17 cellular contexts compared by ENCODE assay signal in genomic region chr10:104036518-104037260, GRCh38. TPM values are rescaled to one million over a fixed set of nuclear protein-coding genes. Genes with fewer than 3 reads are reported as not detected.
DNase-seq lines count a peak whose midpoint lies in the region; ATAC-seq and TF ChIP-seq lines count a peak whose summit lies in the region.
"Had no signal": no experiment of that assay in that cellular context is flagged by ENCODE, and none has a peak within 500 bp of the region (broad histone marks: within the 10 kb centered on the region; RNA-seq: fewer than 3 reads in every experiment).

No MANE protein-coding gene starts in this region.

- no peak overlapping the region for H3K23ac ChIP-seq in IMR-90 (ENCODE audit: low read depth, low read length)

- no peak overlapping the region for H2BK20ac ChIP-seq in IMR-90 (ENCODE audit: low read depth, low read length)

- in situ Hi-C loops in mammary epithelial cell (cut with MboI; ENCODE audit: low sequenced_read_pairs in 2 of 2) (no loop called here), IMR-90 (cut with MboI; ENCODE audit: low sequenced_read_pairs) (no loop called here)

- DNase-seq in MCF 10A (ENCODE audit: unreplicated experiment) (no peak), mammary epithelial cell (no peak), IMR-90 (no peak), esophagus muscularis mucosa (ENCODE audit: extremely low spot score) (peak; percentile 91), upper lobe of right lung (peak; percentile 54), HFFc6 (no peak)
- DNase-seq in activated CD4-positive, CD25-positive, alpha-beta regulatory T cell (lab: John Stamatoyannopoulos, UW) = no peak
- DNase-seq: CD4-positive, alpha-beta T cell; DMS79 treated with DMSO at 0.1 percent for 48 hours; GOT3; MV-4-11; NCI-H2029 treated with DMSO at 0.1 percent for 48 hours; NCI-H526; PC-3 had no signal

- H3K18ac ChIP-seq in IMR-90 (ENCODE audit: low read depth, low read length) = no peak overlapping the region

- no peak overlapping the region for H3K4ac ChIP-seq in IMR-90 (ENCODE audit: low read depth, low read length)

- H3K79me1 ChIP-seq in IMR-90 (ENCODE audit: low read depth in 1 of 2, low read length in 2 of 2) = no peaks in the 10 kb centered on the region

- H3K27me3 Mint-ChIP-seq in MCF 10A (ENCODE audit: insufficient read depth, unreplicated experiment) (no peaks in the 10 kb centered on the region), HFFc6 (ENCODE audit: insufficient read depth) (no peaks in the 10 kb centered on the region; the same call in none of the 2 replicates)
- H3K27me3 Mint-ChIP-seq: CD4-positive, alpha-beta T cell had no signal

- intact Hi-C loops in MCF 10A (cut with micrococcal nuclease) (no loop called here), mammary epithelial cell (cut with micrococcal nuclease) (no loop called here), IMR-90 (cut with micrococcal nuclease) (no loop called here), esophagus muscularis mucosa (cut with DNase I) (no loop called here), upper lobe of right lung (cut with DNase I) (no loop called here)

- peaks cover 90% of the 10 kb centered on the region for H3K36me3 Mint-ChIP-seq in MCF 10A (ENCODE audit: insufficient read depth, unreplicated experiment)
- no peaks in the 10 kb centered on the region for H3K36me3 Mint-ChIP-seq in HFFc6 (ENCODE audit: low read depth)

- H4K20me1 ChIP-seq in mammary epithelial cell (ENCODE audit: insufficient read depth, low read length) = peaks cover 3% of the 10 kb centered on the region
- no peaks in the 10 kb centered on the region for H4K20me1 ChIP-seq in IMR-90 (ENCODE audit: insufficient read depth, low read length)

- BruUV-seq in MCF 10A (replicated peaks; lab: Mats Ljungman, UMichigan) (no TSS peak), mammary epithelial cell (replicated peaks; lab: Mats Ljungman, UMichigan) (no TSS peak), IMR-90 (replicated peaks; lab: Mats Ljungman, UMichigan) (no TSS peak)

- no peaks in the 10 kb centered on the region for H3K79me2 ChIP-seq in mammary epithelial cell (ENCODE audit: insufficient read depth, low read length)

- no peak for TF ChIP-seq RAD21 in IMR-90 (IDR thresholded peaks at IDR 0.05; ENCODE audit: low read length)

- dilution Hi-C loops in mammary epithelial cell (cut with HindIII; ENCODE audit: low sequenced_read_pairs) (no loop called here), IMR-90 (cut with HindIII; ENCODE audit: low sequenced_read_pairs, unreplicated experiment) (no loop called here)

- H3K4me1 ChIP-seq in mammary epithelial cell (ENCODE audit: insufficient read depth, low read length) (no peaks in the 10 kb centered on the region), IMR-90 (ENCODE audit: control insufficient read depth, insufficient read depth, low read length) (no peaks in the 10 kb centered on the region), esophagus muscularis mucosa (no peaks in the 10 kb centered on the region), upper lobe of right lung (no peaks in the 10 kb centered on the region)

- TF ChIP-seq CTCF in MCF 10A (IDR thresholded peaks at IDR 0.05; ENCODE audit: unreplicated experiment) = no peak
- no peak for TF ChIP-seq CTCF in mammary epithelial cell (conservative IDR thresholded peaks at IDR 0.05 in 1 of 2, IDR thresholded peaks at IDR 0.05 in 1 of 2; ENCODE audit: extremely low read depth in 1 of 2, insufficient read depth in 1 of 2, low read depth in 1 of 2, low read length in 2 of 2)
- no peak for TF ChIP-seq CTCF in IMR-90 (conservative IDR thresholded peaks at IDR 0.05; ENCODE audit: low read depth, low read length)
- no peak for TF ChIP-seq CTCF in esophagus muscularis mucosa (IDR thresholded peaks at IDR 0.05)
- TF ChIP-seq CTCF in upper lobe of right lung (IDR thresholded peaks at IDR 0.05) = no peak
- no peak for TF ChIP-seq CTCF in HFFc6 (IDR thresholded peaks at IDR 0.05)

- no peak overlapping the region for H4K91ac ChIP-seq in IMR-90 (ENCODE audit: insufficient read depth, low read depth, low read length)

- 0 out of 2 replicates have a peak overlapping the region, but pooled peaks have one; percentile 28 for H2AK5ac ChIP-seq in IMR-90 (ENCODE audit: low read depth, low read length)

- TF ChIP-seq POLR2A in IMR-90 (IDR thresholded peaks at IDR 0.05; ENCODE audit: low read depth, low read length) (no peak), esophagus muscularis mucosa (IDR thresholded peaks at IDR 0.05; ENCODE audit: low read depth) (no peak)

- no peak for ATAC-seq in IMR-90 (ENCODE audit: low read depth)
- ATAC-seq in upper lobe of right lung = no peak
- no peak for ATAC-seq in GM21526 (IDR thresholded peaks at IDR 0.05; ENCODE audit: low FRiP score, unreplicated experiment)
- ATAC-seq: PC-3 had no signal

- no peak overlapping the region for H2BK5ac ChIP-seq in IMR-90 (ENCODE audit: low read depth, low read length, poor library complexity, severe bottlenecking)

- H3K27me3 ChIP-seq in mammary epithelial cell (ENCODE audit: insufficient read depth, low read length) (no peaks in the 10 kb centered on the region), IMR-90 (ENCODE audit: control insufficient read depth, insufficient read depth, low read length) (no peaks in the 10 kb centered on the region), esophagus muscularis mucosa (no peaks in the 10 kb centered on the region), upper lobe of right lung (no peaks in the 10 kb centered on the region)

- H3K9me3 ChIP-seq in mammary epithelial cell (replicated peaks; ENCODE audit: insufficient read depth, low read length) = no peaks in the 10 kb centered on the region
- no peaks in the 10 kb centered on the region for H3K9me3 ChIP-seq in IMR-90 (ENCODE audit: control insufficient read depth, insufficient read depth, low read length)
- no peaks in the 10 kb centered on the region for H3K9me3 ChIP-seq in esophagus muscularis mucosa
- H3K9me3 ChIP-seq in upper lobe of right lung = no peaks in the 10 kb centered on the region

- POLR2A ChIA-PET in MCF 10A (lab: Yijun Ruan, JAX) (interaction anchor here (0.7 to 1.4 kb wide), 4 partner anchors 37 to 156 kb away, joined by 3 to 5 read pairs (median 4); no protein-coding TSS in a partner anchor), IMR-90 (lab: Charles Lee; ENCODE audit: unreplicated experiment) (no interaction called here)

- H2BK15ac ChIP-seq in IMR-90 (ENCODE audit: low read depth, low read length) = no peak overlapping the region

- peaks cover 17% of the 10 kb centered on the region; the same call in 1 of the 2 replicates for H3K9me1 ChIP-seq in IMR-90 (ENCODE audit: insufficient read depth, low read length)

- CTCF ChIA-PET in MCF 10A (lab: Yijun Ruan, JAX) = interaction anchor here (0.7 to 1.1 kb wide), 3 partner anchors 88 to 143 kb away, joined by 3 to 4 read pairs (median 4); no protein-coding TSS in a partner anchor
- CTCF ChIA-PET in mammary epithelial cell (lab: Charles Lee; ENCODE audit: low non-redundant PET) = no interaction called here
- CTCF ChIA-PET in IMR-90 (lab: Yijun Ruan, JAX) = interaction anchor here (0.7 kb wide), 1 partner anchor 268 kb away, joined by 3 read pairs; no protein-coding TSS in a partner anchor

- no peak overlapping the region for H2AK9ac ChIP-seq in IMR-90 (replicated peaks; ENCODE audit: low read depth, low read length, poor library complexity)

- no peak for TF ChIP-seq EP300 in esophagus muscularis mucosa (IDR thresholded peaks at IDR 0.05)

- no peak overlapping the region for H3K27ac ChIP-seq in mammary epithelial cell (ENCODE audit: insufficient read depth, low read depth, low read length)
- H3K27ac ChIP-seq in IMR-90 (ENCODE audit: insufficient read depth, low read length) = no peak overlapping the region
- no peak overlapping the region for H3K27ac ChIP-seq in esophagus muscularis mucosa (replicated peaks in 1 of 4)
- no peak overlapping the region for H3K27ac ChIP-seq in upper lobe of right lung
- H3K27ac ChIP-seq: SK-N-MC had no signal

- H3K4me2 ChIP-seq in mammary epithelial cell (ENCODE audit: insufficient read depth, low read depth, low read length) = no peak overlapping the region
- H3K4me2 ChIP-seq in IMR-90 (ENCODE audit: low read depth, low read length) = no peak overlapping the region

- WGBS in mammary epithelial cell (ENCODE audit: low coverage, missing lambda C conversion rate) = 83% methylated on average over 18 of the region's 21 CpGs
- WGBS in IMR-90 (ENCODE audit: extremely low coverage in 2 of 2, insufficient read length in 1 of 2), 2 experiments = 75% methylated on average over 9 of the region's 21 CpGs; no CpG with 5 or more reads in 1 of the 2 experiments
- WGBS in esophagus muscularis mucosa = 82% methylated on average over 15 of the region's 21 CpGs

- no peak overlapping the region for H3K4me3 ChIP-seq in mammary epithelial cell (replicated peaks in 1 of 3; ENCODE audit: insufficient read depth in 1 of 3, low read depth in 2 of 3, low read length in 3 of 3)
- no peak overlapping the region for H3K4me3 ChIP-seq in IMR-90 (ENCODE audit: insufficient read depth, low read depth, low read length)
- H3K4me3 ChIP-seq in esophagus muscularis mucosa = no peak overlapping the region
- H3K4me3 ChIP-seq in upper lobe of right lung = no peak overlapping the region
- H3K4me3 ChIP-seq: SK-N-MC had no signal

- H3K27ac Mint-ChIP-seq in MCF 10A (ENCODE audit: low read depth, unreplicated experiment) (peak overlapping the region; percentile 28), HFFc6 (no peak overlapping the region)
- H3K27ac Mint-ChIP-seq: CD4-positive, alpha-beta T cell had no signal

- H3K14ac ChIP-seq in IMR-90 (replicated peaks; ENCODE audit: low read depth, low read length) = no peak overlapping the region

- H3K9me3 Mint-ChIP-seq in MCF 10A (ENCODE audit: unreplicated experiment) (no peaks in the 10 kb centered on the region), HFFc6 (no peaks in the 10 kb centered on the region)
- H3K9me3 Mint-ChIP-seq: CD4-positive, alpha-beta T cell had no signal

- no peaks in the 10 kb centered on the region for H3K4me1 Mint-ChIP-seq in MCF 10A (ENCODE audit: insufficient read depth, unreplicated experiment)
- H3K4me1 Mint-ChIP-seq in HFFc6 (ENCODE audit: low read depth) = no peaks in the 10 kb centered on the region

- no peak overlapping the region for H3K56ac ChIP-seq in IMR-90 (ENCODE audit: extremely low read depth, insufficient read depth, low read length)

- H4K5ac ChIP-seq in IMR-90 (ENCODE audit: low read depth, low read length) = no peak overlapping the region

- H2AFZ ChIP-seq in mammary epithelial cell (ENCODE audit: low read depth, low read length) = no peak overlapping the region
- no peak overlapping the region for H2AFZ ChIP-seq in IMR-90 (replicated peaks; ENCODE audit: low read length, poor library complexity)

- H3K36me3 ChIP-seq in mammary epithelial cell (ENCODE audit: insufficient read depth, low read length) = peaks cover 71% of the 10 kb centered on the region
- peaks cover 5% of the 10 kb centered on the region for H3K36me3 ChIP-seq in IMR-90 (ENCODE audit: control insufficient read depth, insufficient read depth, low read length)
- H3K36me3 ChIP-seq in esophagus muscularis mucosa = peaks cover 0 to 25% (median 19%) of the 10 kb centered on the region in 4 donors
- H3K36me3 ChIP-seq in upper lobe of right lung = peaks cover 11% of the 10 kb centered on the region

- H4K8ac ChIP-seq in IMR-90 (ENCODE audit: low read depth in 2 of 2, low read length in 2 of 2) = no peak overlapping the region

- H3K4me3 Mint-ChIP-seq in MCF 10A (ENCODE audit: unreplicated experiment) (no peak overlapping the region), HFFc6 (no peak overlapping the region)
- H3K4me3 Mint-ChIP-seq: CD4-positive, alpha-beta T cell had no signal

- H3K9ac ChIP-seq in mammary epithelial cell (ENCODE audit: insufficient read depth, low read length) = no peak overlapping the region
- no peak overlapping the region for H3K9ac ChIP-seq in IMR-90 (ENCODE audit: low read depth, low read length)

- H2BK120ac ChIP-seq in IMR-90 (ENCODE audit: low read depth, low read length) = no peak overlapping the region

RNA-seq across cellular contexts. Expression of gene COL17A1, which starts 49.0 kb away (rescaled TPM):
- 514 and 563 TPM in 2 replicates for total RNA-seq in MCF 10A (2022)
- 1,000 to 10,000 TPM; 1,287 to 2,380 TPM for total RNA-seq in mammary epithelial cell
- 2,244 TPM for polyA plus RNA-seq in mammary epithelial cell
- polyA minus RNA-seq in mammary epithelial cell = 1,040 TPM
- 0.18 and 0.83 TPM in 2 replicates for total RNA-seq in IMR-90 (2012; rRNA removed)
- polyA plus RNA-seq in IMR-90 (2012; rRNA removed) = 0.14 and 0.32 TPM in 2 replicates
- polyA plus RNA-seq in IMR-90 (2012; cell fraction: cytosol; rRNA removed) = 0.11 TPM in 2 replicates
- 0.60 and 0.83 TPM in 2 replicates for polyA plus RNA-seq in IMR-90 (2012; cell fraction: nucleus; rRNA removed; ENCODE audit: low replicate concordance)
- under 1 TPM in 3 of 4 donors, not detected in 1; 0.17 to 0.29 (median 0.26) TPM for total RNA-seq in esophagus muscularis mucosa
- total RNA-seq in upper lobe of right lung = 1.5 TPM
- 1 to 10 TPM in 2 of 6 experiments, under 1 TPM in 4; 0.23 to 1.5 (median 0.66) TPM for total RNA-seq in HFFc6 (2021; fragmentation: NEBNext Ultra II Directional; extraction: Animal tissue kit (Norgen Biotek cat#: 25700))
- total RNA-seq: CD4-positive, alpha-beta T cell; LHCN-M2 had no signal

Comparison
In these comparisons a context has a peak if more than half of its experiments do, and no peak if none do; other contexts are left out.
1. DNase-seq: peak in esophagus muscularis mucosa (single experiment) and upper lobe of right lung (single experiment); none in MCF 10A (single experiment), mammary epithelial cell (single experiment), IMR-90 (single experiment), activated CD4-positive, CD25-positive, alpha-beta regulatory T cell (0 of 4) and HFFc6 (single experiment).
2. RNA of gene COL17A1, which starts 49.0 kb away (total RNA-seq): 1,287 to 2,380 TPM in mammary epithelial cell and 514 to 563 TPM in MCF 10A; 1.5 TPM in upper lobe of right lung (single experiment), 0.23 to 1.5 TPM in HFFc6, 0.17 to 0.29 TPM in esophagus muscularis mucosa and 0.18 to 0.83 TPM in IMR-90; every median in the first group is over 100 times any median in the second.